8 cellular contexts compared by ENCODE assay signal in the genomic region with DNA sequence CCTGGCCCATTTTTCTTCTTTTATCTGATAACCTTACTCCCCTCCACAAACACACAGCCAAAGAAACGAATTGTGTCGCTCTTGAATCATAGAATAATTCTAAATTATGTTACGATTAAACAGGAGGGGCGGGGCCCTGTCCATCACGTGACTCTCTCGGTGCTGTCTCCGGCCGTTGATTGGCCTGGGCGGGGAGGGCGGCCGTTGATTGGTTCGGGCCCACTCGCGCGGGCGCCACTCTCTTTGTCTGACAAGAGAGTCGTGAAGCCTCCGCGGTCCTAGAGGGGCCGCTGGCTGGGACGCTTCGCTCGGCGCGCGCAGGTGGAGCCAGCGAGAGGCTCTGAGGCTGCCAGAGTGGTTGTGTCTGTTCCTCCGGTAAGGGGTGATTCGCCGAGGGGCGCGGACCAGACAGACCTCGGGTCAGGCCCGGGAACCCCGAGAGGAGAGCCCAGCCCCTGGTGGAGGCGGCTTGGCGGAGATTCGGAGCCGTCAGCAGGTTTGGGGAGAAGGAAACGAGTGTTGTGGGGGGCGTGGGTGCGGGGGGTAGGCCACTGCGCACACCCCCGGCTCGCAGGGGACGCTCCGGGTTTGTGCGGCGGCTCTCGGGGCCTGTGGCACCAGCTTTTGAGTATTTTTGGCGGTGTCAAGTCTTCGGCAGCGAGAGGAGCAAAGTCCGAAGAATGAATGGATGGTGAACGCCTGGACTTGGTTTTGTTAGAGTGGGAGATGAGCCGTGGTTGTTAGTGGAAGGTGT. TPM values are rescaled to one million over a fixed set of nuclear protein-coding genes. Genes with fewer than 3 reads are reported as not detected.
DNase-seq lines count a peak whose midpoint lies in the region; ATAC-seq and TF ChIP-seq lines count a peak whose summit lies in the region.

ZNF789 (plus strand) TSS at position 330 of the 754 bp plus-strand sequence. CDS start 3,567 bp downstream, outside the sequence.

- H3K36me3 ChIP-seq in BLaER1, result peaks cover 26% of the 10 kb centered on the region

- H3K27ac Mint-ChIP-seq in activated CD4-positive, alpha-beta T cell treated with anti-CD3 and anti-CD28 coated beads, Interleukin-2, amount 10 ng/mL, durations not matched to agents 7 days and 5 days, result peak within 1 kb of the TSS; percentile 91

- no peaks in the 10 kb centered on the region for H3K27me3 ChIP-seq in BLaER1

- intact Hi-C loops in left colon (cut with DNase I, micrococcal nuclease), result no loop called here

- no peak for TF ChIP-seq CTCF in coronary artery (IDR thresholded peaks at IDR 0.05)

- H3K9me3 Mint-ChIP-seq in activated CD4-positive, alpha-beta T cell treated with anti-CD3 and anti-CD28 coated beads, Interleukin-2, amount 10 ng/mL, durations not matched to agents 7 days and 5 days, result no peaks in the 10 kb centered on the region

- H3K27me3 Mint-ChIP-seq in activated CD4-positive, alpha-beta T cell treated with anti-CD3 and anti-CD28 coated beads, Interleukin-2, amount 10 ng/mL, durations not matched to agents 7 days and 5 days, result no peaks in the 10 kb centered on the region

- H3K9ac ChIP-seq in BLaER1, result peak within 1 kb of the TSS; percentile 84

- ATAC-seq in GM19328 (IDR thresholded peaks at IDR 0.05; ENCODE audit: unreplicated experiment) (peak; percentile 96), HG03520 (IDR thresholded peaks at IDR 0.05; ENCODE audit: unreplicated experiment) (peak; percentile 92), left colon (peak; percentile 91)

- POLR2A ChIA-PET in activated CD4-positive, alpha-beta T cell treated with anti-CD3 and anti-CD28 coated beads, Interleukin-2, amount 10 ng/mL, durations not matched to agents 7 days and 5 days (lab: Charles Lee), result no interaction called here

- peak within 1 kb of the TSS; percentile 99 for H3K4me3 Mint-ChIP-seq in activated CD4-positive, alpha-beta T cell treated with anti-CD3 and anti-CD28 coated beads, Interleukin-2, amount 10 ng/mL, durations not matched to agents 7 days and 5 days

- peak within 1 kb of the TSS; percentile 86 for H3K27ac ChIP-seq in BLaER1
- H3K27ac ChIP-seq in coronary artery, result peak within 1 kb of the TSS; percentile 70 to 91

- H3K4me1 Mint-ChIP-seq in activated CD4-positive, alpha-beta T cell treated with anti-CD3 and anti-CD28 coated beads, Interleukin-2, amount 10 ng/mL, durations not matched to agents 7 days and 5 days, result peaks cover 40% of the 10 kb centered on the region

- H3K9me3 ChIP-seq in BLaER1, result no peaks in the 10 kb centered on the region

- peak within 1 kb of the TSS; percentile 85 for H3K4me3 ChIP-seq in BLaER1
- H3K4me3 ChIP-seq in coronary artery, result peak within 1 kb of the TSS; percentile 83

- H3K36me3 Mint-ChIP-seq in activated CD4-positive, alpha-beta T cell treated with anti-CD3 and anti-CD28 coated beads, Interleukin-2, amount 10 ng/mL, durations not matched to agents 7 days and 5 days (ENCODE audit: low read depth), result peaks cover 14% of the 10 kb centered on the region

- DNase-seq in NCI-H69 (lab: John Stamatoyannopoulos, UW) (peak; percentile 99), coronary artery (ENCODE audit: low spot score) (peak; percentile 98), left colon (peak; percentile 98 to 99)
- peak; percentile 99 for DNase-seq in activated CD4-positive, alpha-beta T cell treated with anti-CD3 and anti-CD28 coated beads, Interleukin-2, amount 10 ng/mL, durations not matched to agents 7 days and 5 days
- DNase-seq in stimulated activated CD4-positive, alpha-beta T cell treated with anti-CD3 and anti-CD28 coated beads, Interleukin-1b, Interleukin-23, amount 100 ng/mL, for 48 hours, result peak; percentile 99

- H4K20me1 ChIP-seq in BLaER1, result peaks cover 21% of the 10 kb centered on the region

- H3K4me1 ChIP-seq in BLaER1, result peaks cover 28% of the 10 kb centered on the region

- H3K4me2 ChIP-seq in BLaER1, result peak within 1 kb of the TSS; percentile 91

- CTCF ChIA-PET in activated CD4-positive, alpha-beta T cell treated with anti-CD3 and anti-CD28 coated beads, Interleukin-2, amount 10 ng/mL, durations not matched to agents 7 days and 5 days (lab: Charles Lee), result interaction anchor here (1.1 to 1.5 kb wide), 3 partner anchors 25 to 81 kb away, joined by 3 to 6 read pairs (median 3); no protein-coding TSS in a partner anchor

RNA-seq across cellular contexts. Expression of gene ZNF789, which starts in this region (rescaled TPM):
- 10 to 100 TPM; 28.1 to 28.2 TPM for total RNA-seq in activated CD4-positive, alpha-beta T cell treated with anti-CD3 and anti-CD28 coated beads, Interleukin-2, amount 10 ng/mL, durations not matched to agents 7 days and 5 days
- total RNA-seq in left colon, result 10 to 100 TPM; 15.4 to 25.5 TPM

Comparison
In these comparisons a context has a peak if more than half of its experiments do, and no peak if none do; other contexts are left out.
1. Peak in every context shown above with its lines: DNase-seq, ATAC-seq, H3K4me3 ChIP-seq and H3K27ac ChIP-seq.